Comparison of ENCODE assay signal across 9 cellular contexts in genomic region chr1:40478276-40478675, GRCh38. TPM values are rescaled to one million over a fixed set of nuclear protein-coding genes. Genes with fewer than 3 reads are reported as not detected.
DNase-seq lines count a peak whose midpoint lies in the region; TF ChIP-seq lines count a peak whose summit lies in the region.
"Had no signal": no experiment of that assay in that cellular context is flagged by ENCODE, and none has a peak within 500 bp of the region (broad histone marks: within the 10 kb centered on the region; RNA-seq: fewer than 3 reads in every experiment).

No MANE protein-coding gene starts in this region.

- H3K27me3 Mint-ChIP-seq in MCF 10A (ENCODE audit: insufficient read depth, unreplicated experiment) = no peaks in the 10 kb centered on the region

- H3K27ac ChIP-seq in AG04450 (ENCODE audit: low read depth, low read length) (no peak overlapping the region), muscle layer of duodenum (ENCODE audit: low read length) (no peak overlapping the region)

- H3K9me3 Mint-ChIP-seq in MCF 10A (ENCODE audit: unreplicated experiment) = peaks cover 20% of the 10 kb centered on the region

- H3K4me3 Mint-ChIP-seq in MCF 10A (ENCODE audit: unreplicated experiment) = peak overlapping the region; percentile 72

- H3K36me3 Mint-ChIP-seq in MCF 10A (ENCODE audit: insufficient read depth, unreplicated experiment) = peaks cover 24% of the 10 kb centered on the region

- H3K27ac Mint-ChIP-seq in MCF 10A (ENCODE audit: low read depth, unreplicated experiment) = no peak overlapping the region

- no peaks in the 10 kb centered on the region; the same call in 1 of the 2 replicates for H3K36me3 ChIP-seq in H7 (replicated peaks; ENCODE audit: control insufficient read depth, insufficient read depth, low read length)
- peaks cover 10 to 25% of the 10 kb centered on the region in 2 donors for H3K36me3 ChIP-seq in muscle layer of duodenum (ENCODE audit: control insufficient read depth in 1 of 2, insufficient read depth in 2 of 2, low read length in 2 of 2)

- TF ChIP-seq CTCF in AG04450 (IDR thresholded peaks at IDR 0.05; ENCODE audit: low read depth, low read length) (no peak), MCF 10A (IDR thresholded peaks at IDR 0.05; ENCODE audit: unreplicated experiment) (no peak)

- H3K9me3 ChIP-seq in AG04450 (ENCODE audit: control insufficient read depth, insufficient read depth, low read length) (peaks cover 20% of the 10 kb centered on the region), muscle layer of duodenum (ENCODE audit: control insufficient read depth in 1 of 2, low read length in 2 of 2) (peaks cover 3 to 10% of the 10 kb centered on the region in 2 donors)

- no peak for DNase-seq in AG04450 (ENCODE audit: low read depth, low spot score)
- DNase-seq in H7 = no peak
- no peak for DNase-seq in MCF 10A (ENCODE audit: unreplicated experiment)
- DNase-seq in effector CD8-positive, alpha-beta T cell (lab: John Stamatoyannopoulos, UW) = no peak
- DNase-seq in HuH-7.5 (ENCODE audit: low spot score) = no peak
- no peak for DNase-seq in posterior vena cava (ENCODE audit: low spot score)
- DNase-seq in HUDEP-2 (lab: John Stamatoyannopoulos, UW; ENCODE audit: unreplicated experiment in 76 of 76) = no peak
- DNase-seq: occipital lobe had no signal

- intact Hi-C loops in MCF 10A (cut with micrococcal nuclease) = no loop called here
- intact Hi-C loops in posterior vena cava (cut with DNase I) = no loop called here

- H3K27me3 ChIP-seq in AG04450 (ENCODE audit: control insufficient read depth, insufficient read depth, low read length) (no peaks in the 10 kb centered on the region), H7 (ENCODE audit: control insufficient read depth, insufficient read depth, low read length) (peaks cover 8% of the 10 kb centered on the region), muscle layer of duodenum (ENCODE audit: low read depth, low read length) (no peaks in the 10 kb centered on the region)

- CTCF ChIA-PET in AG04450 (lab: Charles Lee) (interaction anchor here (1.2 kb wide), 1 partner anchor 55 kb away, joined by 4 read pairs; no protein-coding TSS in a partner anchor), MCF 10A (lab: Yijun Ruan, JAX) (interaction anchor here (0.6 kb wide), 1 partner anchor 34 kb away, joined by 3 read pairs; no protein-coding TSS in a partner anchor)

- TSS peak; percentile 39 for BruUV-seq in MCF 10A (replicated peaks; lab: Mats Ljungman, UMichigan)

- POLR2A ChIA-PET in AG04450 (lab: Yijun Ruan, JAX) = interaction anchor here (2.1 kb wide), 1 partner anchor 28 kb away, joined by 8 read pairs; the partner anchor contains the start of gene ZFP69B
- POLR2A ChIA-PET in MCF 10A (lab: Yijun Ruan, JAX) = interaction anchor here (1.0 to 1.5 kb wide), 4 partner anchors 12 to 53 kb away, joined by 3 to 6 read pairs (median 3); partner anchors contain the start of genes ZFP69B and ZNF684

- H3K4me1 ChIP-seq in muscle layer of duodenum (ENCODE audit: control insufficient read depth in 1 of 2, insufficient read depth in 2 of 2, low read length in 2 of 2) = peaks cover 0 to 10% of the 10 kb centered on the region in 2 donors

- peaks cover 6% of the 10 kb centered on the region for H3K4me1 Mint-ChIP-seq in MCF 10A (ENCODE audit: insufficient read depth, unreplicated experiment)

- H3K4me3 ChIP-seq in AG04450 (ENCODE audit: low read depth, low read length) (peak overlapping the region; percentile 71), H7 (ENCODE audit: insufficient read depth, low read depth, low read length) (peak overlapping the region; percentile 81), muscle layer of duodenum (ENCODE audit: low read depth in 1 of 2, low read length in 2 of 2) (peak overlapping the region; percentile 74 to 98)

RNA-seq across cellular contexts. Expression of gene ZFP69, which starts 1.2 kb away (rescaled TPM):
- polyA plus RNA-seq in AG04450 (2011; rRNA removed) = 1.8 and 3.1 TPM in 2 replicates
- polyA minus RNA-seq in AG04450 (2011; rRNA and poly(A)+ RNA removed) = 1.0 and 1.4 TPM in 2 replicates
- total RNA-seq in H7 (2014; rRNA removed; shearing (Covaris generic)) = 4.8 and 9.2 TPM in 2 replicates
- total RNA-seq in MCF 10A (2022) = 1.8 and 2.2 TPM in 2 replicates
- total RNA-seq in posterior vena cava = 1 to 10 TPM; 4.3 to 6.4 TPM

RNA-seq across cellular contexts. Expression of gene ZFP69B, which starts 28.0 kb away (rescaled TPM):
- 4.4 and 5.9 TPM in 2 replicates for polyA plus RNA-seq in AG04450 (2011; rRNA removed)
- 5.9 and 6.1 TPM in 2 replicates for polyA minus RNA-seq in AG04450 (2011; rRNA and poly(A)+ RNA removed)
- 4.0 and 7.2 TPM in 2 replicates for total RNA-seq in H7 (2014; rRNA removed; shearing (Covaris generic))
- total RNA-seq in MCF 10A (2022) (6.0 and 8.9 TPM in 2 replicates), posterior vena cava (1 to 10 TPM; 1.6 to 2.6 TPM)

RNA-seq across cellular contexts. Expression of gene EXO5, which starts 30.3 kb away (rescaled TPM):
- 8.3 and 11.1 TPM in 2 replicates for polyA plus RNA-seq in AG04450 (2011; rRNA removed)
- 12.1 and 12.5 TPM in 2 replicates for polyA minus RNA-seq in AG04450 (2011; rRNA and poly(A)+ RNA removed)
- total RNA-seq in H7 (2014; rRNA removed; shearing (Covaris generic)) = 2.7 and 4.1 TPM in 2 replicates
- total RNA-seq in MCF 10A (2022) = 2.2 and 3.1 TPM in 2 replicates
- total RNA-seq in posterior vena cava = 1 to 10 TPM; 5.3 to 6.1 TPM

RNA-seq across cellular contexts. Expression of gene ZNF684, which starts 53.2 kb away (rescaled TPM):
- 2.3 and 3.2 TPM in 2 replicates for polyA plus RNA-seq in AG04450 (2011; rRNA removed)
- 1.7 and 4.0 TPM in 2 replicates for polyA minus RNA-seq in AG04450 (2011; rRNA and poly(A)+ RNA removed)
- 9.2 and 16.0 TPM in 2 replicates for total RNA-seq in H7 (2014; rRNA removed; shearing (Covaris generic))
- 1.4 and 1.8 TPM in 2 replicates for total RNA-seq in MCF 10A (2022)
- 1 to 10 TPM; 4.2 to 4.8 TPM for total RNA-seq in posterior vena cava
